12 cellular contexts compared by ENCODE assay signal in the genomic region with DNA sequence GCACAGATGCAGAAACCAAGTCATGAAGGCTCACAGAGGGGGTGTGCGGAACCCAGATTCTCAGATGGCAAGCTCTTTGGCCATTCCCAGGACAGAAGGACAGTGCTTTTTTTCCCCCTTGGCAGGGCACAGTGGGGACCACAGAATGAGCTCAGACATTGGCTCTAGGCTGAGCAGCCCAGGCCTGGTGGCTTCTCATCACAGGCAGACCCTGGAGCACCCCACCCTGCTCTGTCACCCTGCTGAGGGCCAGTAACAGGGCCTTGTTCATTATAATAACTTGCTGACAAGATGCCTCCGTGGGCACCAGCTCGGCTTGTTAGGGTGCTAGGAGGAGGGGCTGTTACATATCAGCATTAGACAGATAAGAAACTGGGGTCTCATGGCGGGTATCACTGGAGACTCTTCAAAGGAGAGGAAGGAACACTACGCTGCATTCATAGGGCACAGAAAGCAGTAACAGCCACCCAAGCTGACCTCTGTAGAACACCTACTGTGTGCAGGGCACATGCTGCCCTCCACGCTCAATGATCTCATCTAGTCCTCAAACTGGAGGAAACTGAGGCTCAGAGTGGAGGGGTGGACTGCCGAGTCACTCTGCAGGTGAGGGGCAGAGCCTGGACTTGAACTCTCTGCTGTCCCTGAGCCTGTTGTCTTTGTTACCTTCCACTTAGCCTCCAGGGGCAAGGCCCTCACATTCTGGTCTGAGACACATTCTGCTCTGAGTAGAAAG.
"Had no signal": no experiment of that assay in that cellular context is flagged by ENCODE, and none has a peak within 500 bp of the region (broad histone marks: within the 10 kb centered on the region; RNA-seq: fewer than 3 reads in every experiment).

No MANE protein-coding gene starts in this region.

- H3K27ac ChIP-seq: foreskin keratinocyte, uterus, VCaP had no signal

- H3K36me3 ChIP-seq: uterus had no signal

- H3K9me3 Mint-ChIP-seq: activated naive CD8-positive, alpha-beta T cell treated with anti-CD3 and anti-CD28 coated beads, Interleukin-2, amount 50 U/mL, for 24 hours; activated T-helper 1 cell treated with anti-CD3 and anti-CD28 coated beads, Interleukin-12 subunit alpha, Interleukin-12 subunit beta, Interleukin-2, Interleukin-4 antibody, amounts not matched to agents 30 ng/mL and 10 ng/mL and 1 ng/mL, durations not matched to agents 14 hours and 24 hours and 36 hours; natural killer cell had no signal

- H3K27ac Mint-ChIP-seq: activated CD4-positive, alpha-beta T cell treated with anti-CD3 and anti-CD28 coated beads for 36 hours; activated CD8-positive, alpha-beta T cell treated with anti-CD3 and anti-CD28 coated beads, Interleukin-2, amount 10 ng/mL, durations not matched to agents 7 days and 5 days; activated T-helper 1 cell treated with anti-CD3 and anti-CD28 coated beads, Interleukin-12 subunit alpha, Interleukin-12 subunit beta, Interleukin-2, Interleukin-4 antibody, amounts not matched to agents 30 ng/mL and 10 ng/mL and 1 ng/mL, durations not matched to agents 14 hours and 24 hours and 36 hours; natural killer cell had no signal

- H3K36me3 Mint-ChIP-seq: natural killer cell had no signal

- H3K4me1 ChIP-seq: foreskin keratinocyte, uterus had no signal

- H3K4me3 ChIP-seq: mucosa of descending colon, uterus had no signal

- H3K27me3 ChIP-seq: uterus had no signal

- H3K4me3 Mint-ChIP-seq: activated CD4-positive, alpha-beta T cell treated with anti-CD3 and anti-CD28 coated beads for 36 hours; activated CD8-positive, alpha-beta T cell treated with anti-CD3 and anti-CD28 coated beads, Interleukin-2, amount 10 ng/mL, durations not matched to agents 7 days and 5 days; activated naive CD8-positive, alpha-beta T cell treated with anti-CD3 and anti-CD28 coated beads, Interleukin-2, amount 50 U/mL, for 24 hours; activated T-helper 1 cell treated with anti-CD3 and anti-CD28 coated beads, Interleukin-12 subunit alpha, Interleukin-12 subunit beta, Interleukin-2, Interleukin-4 antibody, amounts not matched to agents 30 ng/mL and 10 ng/mL and 1 ng/mL, durations not matched to agents 14 hours and 24 hours and 36 hours; natural killer cell had no signal

- H3K27me3 Mint-ChIP-seq: activated CD4-positive, alpha-beta T cell treated with anti-CD3 and anti-CD28 coated beads for 36 hours; activated naive CD8-positive, alpha-beta T cell treated with anti-CD3 and anti-CD28 coated beads, Interleukin-2, amount 50 U/mL, for 24 hours had no signal

- DNase-seq: activated CD4-positive, alpha-beta T cell treated with anti-CD3 and anti-CD28 coated beads for 36 hours; activated CD8-positive, alpha-beta memory T cell treated with anti-CD3 and anti-CD28 coated beads, Interleukin-2, amount 50 U/mL, for 48 hours; activated CD8-positive, alpha-beta T cell treated with anti-CD3 and anti-CD28 coated beads, Interleukin-2, amount 10 ng/mL, durations not matched to agents 7 days and 5 days; activated naive CD4-positive, alpha-beta T cell; activated naive CD8-positive, alpha-beta T cell treated with anti-CD3 and anti-CD28 coated beads, Interleukin-2, amount 50 U/mL, for 24 hours; foreskin keratinocyte; natural killer cell; stimulated activated CD4-positive, alpha-beta T cell treated with anti-CD3 and anti-CD28 coated beads, Interleukin-4, amount 100 ng/mL, for 24 hours; uterus had no signal

- ATAC-seq: activated CD4-positive, alpha-beta T cell treated with anti-CD3 and anti-CD28 coated beads for 36 hours; activated CD8-positive, alpha-beta T cell treated with anti-CD3 and anti-CD28 coated beads, Interleukin-2, amount 10 ng/mL, durations not matched to agents 7 days and 5 days; activated naive CD8-positive, alpha-beta T cell treated with anti-CD3 and anti-CD28 coated beads, Interleukin-2, amount 50 U/mL, for 24 hours; foreskin keratinocyte; natural killer cell had no signal
